In the genomic region with DNA sequence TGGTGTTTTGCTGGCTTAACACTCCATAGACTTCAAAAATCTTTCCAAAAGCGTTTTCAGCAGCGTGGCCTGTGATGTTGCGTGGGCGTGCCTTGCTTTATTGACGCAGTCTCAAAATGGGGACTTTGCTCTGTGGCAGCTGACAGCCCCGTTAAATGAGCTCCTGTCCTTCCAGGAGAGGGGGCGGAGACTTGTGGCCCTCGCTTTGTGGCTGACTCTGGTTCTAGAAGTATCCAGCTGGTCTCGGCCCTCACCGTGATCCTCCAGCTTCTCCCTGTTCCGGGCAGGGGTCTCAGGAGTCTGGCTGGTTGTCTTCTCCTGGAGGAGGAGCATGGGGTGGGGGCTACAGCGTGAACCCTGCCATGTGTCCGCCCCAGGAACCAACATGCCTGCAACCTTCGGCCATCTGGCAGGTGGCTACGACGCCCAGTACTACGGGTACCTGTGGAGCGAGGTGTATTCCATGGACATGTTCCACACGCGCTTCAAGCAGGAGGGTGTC, we compare ENCODE assay signal across 18 cellular contexts. TPM values are rescaled to one million over a fixed set of nuclear protein-coding genes. Genes with fewer than 3 reads are reported as not detected.
"Had no signal": no experiment of that assay in that cellular context is flagged by ENCODE, and none has a peak within 500 bp of the region (broad histone marks: within the 10 kb centered on the region; RNA-seq: fewer than 3 reads in every experiment).

No MANE protein-coding gene starts in this region.

- H3K4me3 ChIP-seq: adrenal gland, lower lobe of right lung, spleen had no signal

- H3K9me3 Mint-ChIP-seq: activated CD4-positive, alpha-beta T cell treated with anti-CD3 and anti-CD28 coated beads, Interleukin-2, amount 10 ng/mL, durations not matched to agents 7 days and 5 days; activated naive CD4-positive, alpha-beta T cell treated with anti-CD3 and anti-CD28 coated beads for 36 hours; activated T-helper 17 cell treated with anti-CD3 and anti-CD28 coated beads, Interleukin-2, amount 50 U/mL, for 72 hours; naive thymus-derived CD4-positive, alpha-beta T cell; type B pancreatic cell had no signal

- H3K4me1 ChIP-seq: lower lobe of right lung, spleen had no signal

- H3K9me3 ChIP-seq: adrenal gland, lower lobe of right lung, neutrophil, spleen had no signal

- H3K4me1 Mint-ChIP-seq: activated CD4-positive, alpha-beta T cell treated with anti-CD3 and anti-CD28 coated beads, Interleukin-2, amount 10 ng/mL, durations not matched to agents 7 days and 5 days; activated T-helper 17 cell treated with anti-CD3 and anti-CD28 coated beads, Interleukin-2, amount 50 U/mL, for 72 hours; T-helper 17 cell had no signal

- H3K4me3 Mint-ChIP-seq: activated CD4-positive, alpha-beta T cell treated with anti-CD3 and anti-CD28 coated beads, Interleukin-2, amount 10 ng/mL, durations not matched to agents 7 days and 5 days; activated naive CD4-positive, alpha-beta T cell treated with anti-CD3 and anti-CD28 coated beads for 36 hours; activated T-helper 17 cell treated with anti-CD3 and anti-CD28 coated beads, Interleukin-2, amount 50 U/mL, for 72 hours; naive thymus-derived CD4-positive, alpha-beta T cell; T-helper 17 cell; type B pancreatic cell had no signal

- H3K27ac ChIP-seq: adrenal gland, lower lobe of right lung, neutrophil, spleen had no signal

- DNase-seq: activated CD4-positive, alpha-beta T cell treated with anti-CD3 and anti-CD28 coated beads, Interleukin-2, amount 10 ng/mL, durations not matched to agents 7 days and 5 days; activated CD4-positive, CD25-positive, alpha-beta regulatory T cell; activated CD8-positive, alpha-beta memory T cell treated with anti-CD3 and anti-CD28 coated beads for 24 hours; activated naive CD4-positive, alpha-beta T cell treated with anti-CD3 and anti-CD28 coated beads for 36 hours; adrenal gland; hypothalamus; kidney glomerular epithelial cell; lower lobe of right lung; midbrain; naive thymus-derived CD4-positive, alpha-beta T cell; spleen; stimulated activated CD4-positive, alpha-beta T cell treated with anti-CD3 and anti-CD28 coated beads, Interleukin-1b, Interleukin-23, amount 100 ng/mL, for 48 hours; stimulated activated naive CD4-positive, alpha-beta T cell treated with Interleukin-2 at 50 U/mL for 16 hours; T-helper 17 cell had no signal

- H3K27me3 ChIP-seq: adrenal gland, neutrophil, spleen had no signal

- ATAC-seq: activated T-helper 17 cell treated with anti-CD3 and anti-CD28 coated beads, Interleukin-2, amount 50 U/mL, for 72 hours; lower lobe of right lung; naive thymus-derived CD4-positive, alpha-beta T cell; right cardiac atrium; T-helper 17 cell had no signal

- H3K27ac Mint-ChIP-seq: activated CD4-positive, alpha-beta T cell treated with anti-CD3 and anti-CD28 coated beads, Interleukin-2, amount 10 ng/mL, durations not matched to agents 7 days and 5 days; activated naive CD4-positive, alpha-beta T cell treated with anti-CD3 and anti-CD28 coated beads for 36 hours; activated T-helper 17 cell treated with anti-CD3 and anti-CD28 coated beads, Interleukin-2, amount 50 U/mL, for 72 hours; naive thymus-derived CD4-positive, alpha-beta T cell; T-helper 17 cell; type B pancreatic cell had no signal

- H3K27me3 Mint-ChIP-seq: activated CD4-positive, alpha-beta T cell treated with anti-CD3 and anti-CD28 coated beads, Interleukin-2, amount 10 ng/mL, durations not matched to agents 7 days and 5 days; activated T-helper 17 cell treated with anti-CD3 and anti-CD28 coated beads, Interleukin-2, amount 50 U/mL, for 72 hours; naive thymus-derived CD4-positive, alpha-beta T cell; T-helper 17 cell; type B pancreatic cell had no signal

RNA-seq across cellular contexts. Expression of gene ZNF556, which starts 55.9 kb away (rescaled TPM):
- total RNA-seq: activated CD4-positive, alpha-beta T cell treated with anti-CD3 and anti-CD28 coated beads, Interleukin-2, amount 10 ng/mL, durations not matched to agents 7 days and 5 days; activated naive CD4-positive, alpha-beta T cell treated with anti-CD3 and anti-CD28 coated beads for 36 hours; lower lobe of right lung; naive thymus-derived CD4-positive, alpha-beta T cell; T-helper 17 cell had no signal
